Comparison of ENCODE assay signal across 9 cellular contexts in the genomic region with DNA sequence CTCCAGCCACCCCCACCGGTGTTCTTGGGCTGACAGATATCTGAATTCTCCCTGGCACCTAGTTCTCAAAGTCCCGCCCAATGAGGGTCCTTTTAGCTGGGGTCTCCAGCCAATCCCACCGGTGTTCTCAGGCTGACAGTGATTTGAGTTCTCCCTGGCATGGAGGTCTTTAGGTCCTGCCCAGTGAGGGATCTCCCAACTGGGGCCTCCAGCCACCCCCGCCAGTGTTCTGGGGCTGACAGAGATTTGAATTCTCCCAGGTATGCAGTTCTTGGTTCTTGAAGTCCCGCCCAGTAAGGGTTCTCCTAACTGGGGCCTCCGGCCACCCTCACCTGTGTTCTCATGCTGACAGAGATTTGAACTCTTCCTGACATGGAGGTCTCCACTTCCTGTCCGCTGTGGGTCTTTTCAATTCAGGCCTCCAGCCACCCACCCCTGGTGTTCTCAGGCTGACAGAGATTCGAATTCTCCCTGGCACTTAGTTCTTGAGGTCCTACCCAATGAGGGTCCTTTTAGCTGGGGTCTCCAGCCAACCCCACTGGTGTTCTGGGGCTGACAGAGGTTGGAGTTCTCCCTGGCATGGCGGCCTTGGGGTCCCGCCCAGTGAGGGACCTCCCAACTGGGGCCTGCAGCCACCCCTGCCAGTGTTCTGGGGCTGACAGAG.
DNase-seq lines count a peak whose midpoint lies in the region; ATAC-seq and TF ChIP-seq lines count a peak whose summit lies in the region.
"Had no signal": no experiment of that assay in that cellular context is flagged by ENCODE, and none has a peak within 500 bp of the region (broad histone marks: within the 10 kb centered on the region; RNA-seq: fewer than 3 reads in every experiment).

No MANE protein-coding gene starts in this region.

- no peaks in the 10 kb centered on the region for H3K36me3 ChIP-seq in A673 (ENCODE audit: insufficient read depth, low read length, poor library complexity, severe bottlenecking)

- CTCF ChIA-PET in A673 (lab: Charles Lee): no interaction called here

- no peaks in the 10 kb centered on the region for H3K4me1 ChIP-seq in A673 (ENCODE audit: insufficient read depth, low read length, poor library complexity, severe bottlenecking)

- intact Hi-C loops in A673 (cut with micrococcal nuclease; ENCODE audit: unreplicated experiment): no loop called here

- H3K4me3 Mint-ChIP-seq in mesothelial cell of epicardium: no peak overlapping the region
- no peak overlapping the region for H3K4me3 Mint-ChIP-seq in progenitor cell of endocrine pancreas (ENCODE audit: low read depth)
- H3K4me3 Mint-ChIP-seq: CD4-positive, CD25-positive, alpha-beta regulatory T cell had no signal

- H3K36me3 Mint-ChIP-seq in mesothelial cell of epicardium (peaks cover 10% of the 10 kb centered on the region), progenitor cell of endocrine pancreas (ENCODE audit: insufficient read depth) (peaks cover 9% of the 10 kb centered on the region)

- H3K4me3 ChIP-seq in A673 (ENCODE audit: low read depth, low read length, poor library complexity, severe bottlenecking) (no peak overlapping the region), coronary artery (no peak overlapping the region)

- no peak for ATAC-seq in HG02610 (IDR thresholded peaks at IDR 0.05; ENCODE audit: unreplicated experiment)

- no peaks in the 10 kb centered on the region for H3K27me3 Mint-ChIP-seq in mesothelial cell of epicardium (ENCODE audit: low read depth)
- H3K27me3 Mint-ChIP-seq in progenitor cell of endocrine pancreas: no peaks in the 10 kb centered on the region
- H3K27me3 Mint-ChIP-seq: CD4-positive, CD25-positive, alpha-beta regulatory T cell had no signal

- DNase-seq in A673 (ENCODE audit: low spot score) (peak; percentile 2), HK-2 (ENCODE audit: unreplicated experiment) (peak; percentile 2), coronary artery (ENCODE audit: low spot score) (peak; percentile 74), mesothelial cell of epicardium (ENCODE audit: low spot score in 2 of 2, unreplicated experiment in 2 of 2) (peak; percentile 13 to 34), progenitor cell of endocrine pancreas (ENCODE audit: low spot score, unreplicated experiment) (no peak), DMS 273 treated with DMSO at 0.1 percent for 48 hours (lab: John Stamatoyannopoulos, UW) (no peak), NCI-H526 treated with DMSO at 0.1 percent for 48 hours (lab: John Stamatoyannopoulos, UW) (no peak)

- no peaks in the 10 kb centered on the region for H3K4me1 Mint-ChIP-seq in mesothelial cell of epicardium
- no peaks in the 10 kb centered on the region for H3K4me1 Mint-ChIP-seq in progenitor cell of endocrine pancreas (ENCODE audit: low read depth)
- H3K4me1 Mint-ChIP-seq: CD4-positive, CD25-positive, alpha-beta regulatory T cell had no signal

- H3K9me3 Mint-ChIP-seq in mesothelial cell of epicardium (peaks cover 6% of the 10 kb centered on the region), progenitor cell of endocrine pancreas (ENCODE audit: low read depth) (peaks cover 5% of the 10 kb centered on the region)

- no peak for TF ChIP-seq CTCF in A673 (conservative IDR thresholded peaks at IDR 0.05; ENCODE audit: low read depth, low read length)
- TF ChIP-seq CTCF in coronary artery (IDR thresholded peaks at IDR 0.05): no peak
- TF ChIP-seq CTCF in mesothelial cell of epicardium (IDR thresholded peaks at IDR 0.05; ENCODE audit: unreplicated experiment): no peak
- TF ChIP-seq CTCF in progenitor cell of endocrine pancreas (IDR thresholded peaks at IDR 0.05; ENCODE audit: unreplicated experiment): no peak

- H3K27me3 ChIP-seq in A673 (replicated peaks; ENCODE audit: insufficient read depth, low read depth, low read length, poor library complexity): no peaks in the 10 kb centered on the region

- H3K9me3 ChIP-seq in A673 (ENCODE audit: low read depth, low read length, poor library complexity, severe bottlenecking): no peaks in the 10 kb centered on the region

- POLR2A ChIA-PET in A673 (lab: Charles Lee; ENCODE audit: low non-redundant PET): no interaction called here

- no peak overlapping the region for H3K27ac Mint-ChIP-seq in mesothelial cell of epicardium
- no peak overlapping the region for H3K27ac Mint-ChIP-seq in progenitor cell of endocrine pancreas

- H3K27ac ChIP-seq in A673 (ENCODE audit: low read depth, low read length, poor library complexity, severe bottlenecking) (no peak overlapping the region), coronary artery (no peak overlapping the region)

- BruUV-seq in A673 (replicated peaks; lab: Mats Ljungman, UMichigan): no TSS peak

Comparison
In these comparisons a context has a peak if more than half of its experiments do, and no peak if none do; other contexts are left out.
1. DNase-seq: peak in A673 (single experiment), HK-2 (single experiment), coronary artery (single experiment) and mesothelial cell of epicardium (2 of 2); none in progenitor cell of endocrine pancreas (single experiment), DMS 273 treated with DMSO at 0.1 percent for 48 hours (single experiment) and NCI-H526 treated with DMSO at 0.1 percent for 48 hours (single experiment).